Comparison of ENCODE assay signal across 25 cellular contexts in genomic region chr1:7614576-7615074, GRCh38.
DNase-seq lines count a peak whose midpoint lies in the region; ATAC-seq, FAIRE-seq and TF ChIP-seq lines count a peak whose summit lies in the region.
"Had no signal": no experiment of that assay in that cellular context is flagged by ENCODE, and none has a peak within 500 bp of the region (broad histone marks: within the 10 kb centered on the region; RNA-seq: fewer than 3 reads in every experiment).

No MANE protein-coding gene starts in this region.

- H3K4me1 ChIP-seq in kidney (ENCODE audit: control insufficient read depth in 1 of 2, insufficient read depth in 1 of 2, low read depth in 1 of 2, low read length in 2 of 2): no peaks in the 10 kb centered on the region
- H3K4me1 ChIP-seq in aorta (ENCODE audit: control insufficient read depth in 1 of 2, insufficient read depth in 2 of 2, low read length in 2 of 2): no peaks in the 10 kb centered on the region

- H3K9me3 ChIP-seq in kidney (ENCODE audit: control insufficient read depth in 1 of 2, low read length in 2 of 2) (no peaks in the 10 kb centered on the region), aorta (ENCODE audit: control insufficient read depth, low read length) (peaks cover 4% of the 10 kb centered on the region)
- H3K9me3 ChIP-seq: BE2C had no signal

- H3K4me3 ChIP-seq in kidney (ENCODE audit: low read length in 2 of 2) (no peak overlapping the region), aorta (ENCODE audit: low read length in 2 of 2) (no peak overlapping the region)
- H3K4me3 ChIP-seq: K562 had no signal

- intact Hi-C loops in Right ventricle myocardium inferior (cut with DNase I): no loop called here
- intact Hi-C loops in left ventricle myocardium superior (cut with micrococcal nuclease): no loop called here
- intact Hi-C loops in kidney (cut with DNase I): no loop called here
- intact Hi-C loops in aorta (cut with DNase I): no loop called here

- DNase-seq in Right ventricle myocardium inferior (ENCODE audit: missing footprints): no peak
- DNase-seq in left ventricle myocardium superior: no peak
- peak; percentile 26 for DNase-seq in kidney
- DNase-seq in aorta: peak; percentile 12 to 64
- DNase-seq in NCI-H69 (lab: John Stamatoyannopoulos, UW): no peak
- no peak for DNase-seq in NCI-H2029 (lab: John Stamatoyannopoulos, UW)
- DNase-seq in SIG-M5 treated with dmso at 0.1 percent for 504 hours (lab: John Stamatoyannopoulos, UW; ENCODE audit: unreplicated experiment): no peak
- DNase-seq: 8988T; ACHN; BE2C; CD4-positive, alpha-beta T cell; Kasumi-1; NCI-H1092 treated with DMSO at 0.1 percent for 48 hours; NCI-H1436; NCI-H187; NCI-H2107; NCI-H524; NCI-H774; SHP77 treated with DMSO at 0.1 percent for 48 hours had no signal

- no peaks in the 10 kb centered on the region for H3K27me3 ChIP-seq in aorta (ENCODE audit: control insufficient read depth in 1 of 2, insufficient read depth in 2 of 2, low read length in 1 of 2)
- H3K27me3 ChIP-seq: BE2C had no signal

- H3K36me3 ChIP-seq in kidney (ENCODE audit: control insufficient read depth in 1 of 2, insufficient read depth in 2 of 2, low read length in 2 of 2) (no peaks in the 10 kb centered on the region), aorta (ENCODE audit: control insufficient read depth in 1 of 2, insufficient read depth in 2 of 2, low read length in 1 of 2) (no peaks in the 10 kb centered on the region)
- H3K36me3 ChIP-seq: BE2C had no signal

- H3K9ac ChIP-seq in kidney (ENCODE audit: low read length in 2 of 2): no peak overlapping the region

- TF ChIP-seq CTCF in kidney (IDR thresholded peaks at IDR 0.05; ENCODE audit: borderline replicate concordance, extremely low read depth, insufficient read depth): no peak

- WGBS in aorta, 2 donors: 59 to 61% methylated on average over 9 of the region's 9 CpGs

- FAIRE-seq in kidney (lab: Jason Lieb, UNC): no peak
- FAIRE-seq: D721Med, GM18507, H54, K562, RCC 7860 had no signal

- H3K27ac ChIP-seq in kidney (ENCODE audit: low read depth in 2 of 2, low read length in 2 of 2) (no peak overlapping the region), aorta (ENCODE audit: low read depth in 1 of 2, low read length in 2 of 2) (no peak overlapping the region)

- ATAC-seq in Right ventricle myocardium inferior (peak; percentile 24), left ventricle myocardium superior (no peak), SK-N-SH treated with all-trans-retinoic acid at 6 μM for 48 hours (no peak), aorta (ENCODE audit: low FRiP score) (no peak)
- ATAC-seq: K562 had no signal

TF ChIP-seq in SK-N-SH treated with all-trans-retinoic acid at 6 μM for 48 hours, 23 proteins besides CTCF, POLR2A, EP300 and RAD21:
- TF ChIP-seq ZNF565 (CRISPR knock-in tag; conservative IDR thresholded peaks at IDR 0.05; ENCODE audit: low read depth): no peak
- TF ChIP-seq BACH2 (CRISPR knock-in tag; IDR thresholded peaks at IDR 0.05; ENCODE audit: borderline replicate concordance): no peak
- TF ChIP-seq TCF4 (CRISPR knock-in tag; IDR thresholded peaks at IDR 0.05; ENCODE audit: borderline replicate concordance): peak; percentile 14; the same call in 1 of the 2 replicates
- no peak for TF ChIP-seq PPARA (CRISPR knock-in tag; IDR thresholded peaks at IDR 0.05; ENCODE audit: borderline replicate concordance)

Comparison
In these comparisons a context has a peak if more than half of its experiments do, and no peak if none do; other contexts are left out.
1. DNase-seq: peak in kidney (single experiment) and aorta (2 of 2); none in Right ventricle myocardium inferior (single experiment), left ventricle myocardium superior (single experiment), NCI-H69 (single experiment), NCI-H2029 (single experiment) and SIG-M5 treated with dmso at 0.1 percent for 504 hours (single experiment).